In the genomic region with DNA sequence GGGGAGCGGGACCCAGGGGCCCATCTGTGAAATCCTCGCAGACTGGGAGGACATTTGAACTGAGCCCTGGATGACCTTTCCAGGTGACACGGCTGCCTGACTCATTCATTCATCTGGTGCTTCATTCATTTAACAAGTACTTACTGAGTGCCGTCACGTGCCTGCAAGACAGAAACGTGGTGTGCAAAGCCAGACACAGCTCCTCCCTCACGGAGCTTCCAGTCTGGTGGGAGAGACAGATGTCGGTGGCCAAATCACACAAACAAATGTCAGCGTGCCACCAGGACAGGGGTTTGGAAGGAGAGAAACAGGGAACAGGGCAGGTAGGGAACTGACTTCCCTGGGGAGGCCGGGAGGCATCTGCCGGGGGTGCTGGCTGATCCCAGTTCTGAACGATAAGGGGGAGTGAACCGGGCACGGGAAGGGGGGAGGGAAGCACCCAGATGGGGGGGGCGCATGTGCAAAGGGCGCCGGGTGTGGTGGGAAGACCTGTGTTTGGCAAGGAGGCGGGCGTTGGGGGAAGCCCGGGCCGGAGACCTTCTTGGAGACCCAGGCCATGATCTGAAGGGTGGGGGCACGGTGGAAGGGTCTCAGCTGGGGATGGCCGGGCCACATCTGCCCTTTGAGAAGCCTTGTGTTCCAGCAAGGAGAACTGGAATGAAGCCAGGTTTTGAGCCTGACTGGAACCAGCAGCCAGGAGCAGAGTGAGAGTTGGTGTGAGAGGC, we compare ENCODE assay signal across 1 cellular context.
TF ChIP-seq lines count a peak whose summit lies in the region.

No MANE protein-coding gene starts in this region.

TF ChIP-seq in HepG2, 621 proteins besides CTCF, POLR2A, EP300 and RAD21 (continued from another document and continues in another):
- TF ChIP-seq, protein P1, sequence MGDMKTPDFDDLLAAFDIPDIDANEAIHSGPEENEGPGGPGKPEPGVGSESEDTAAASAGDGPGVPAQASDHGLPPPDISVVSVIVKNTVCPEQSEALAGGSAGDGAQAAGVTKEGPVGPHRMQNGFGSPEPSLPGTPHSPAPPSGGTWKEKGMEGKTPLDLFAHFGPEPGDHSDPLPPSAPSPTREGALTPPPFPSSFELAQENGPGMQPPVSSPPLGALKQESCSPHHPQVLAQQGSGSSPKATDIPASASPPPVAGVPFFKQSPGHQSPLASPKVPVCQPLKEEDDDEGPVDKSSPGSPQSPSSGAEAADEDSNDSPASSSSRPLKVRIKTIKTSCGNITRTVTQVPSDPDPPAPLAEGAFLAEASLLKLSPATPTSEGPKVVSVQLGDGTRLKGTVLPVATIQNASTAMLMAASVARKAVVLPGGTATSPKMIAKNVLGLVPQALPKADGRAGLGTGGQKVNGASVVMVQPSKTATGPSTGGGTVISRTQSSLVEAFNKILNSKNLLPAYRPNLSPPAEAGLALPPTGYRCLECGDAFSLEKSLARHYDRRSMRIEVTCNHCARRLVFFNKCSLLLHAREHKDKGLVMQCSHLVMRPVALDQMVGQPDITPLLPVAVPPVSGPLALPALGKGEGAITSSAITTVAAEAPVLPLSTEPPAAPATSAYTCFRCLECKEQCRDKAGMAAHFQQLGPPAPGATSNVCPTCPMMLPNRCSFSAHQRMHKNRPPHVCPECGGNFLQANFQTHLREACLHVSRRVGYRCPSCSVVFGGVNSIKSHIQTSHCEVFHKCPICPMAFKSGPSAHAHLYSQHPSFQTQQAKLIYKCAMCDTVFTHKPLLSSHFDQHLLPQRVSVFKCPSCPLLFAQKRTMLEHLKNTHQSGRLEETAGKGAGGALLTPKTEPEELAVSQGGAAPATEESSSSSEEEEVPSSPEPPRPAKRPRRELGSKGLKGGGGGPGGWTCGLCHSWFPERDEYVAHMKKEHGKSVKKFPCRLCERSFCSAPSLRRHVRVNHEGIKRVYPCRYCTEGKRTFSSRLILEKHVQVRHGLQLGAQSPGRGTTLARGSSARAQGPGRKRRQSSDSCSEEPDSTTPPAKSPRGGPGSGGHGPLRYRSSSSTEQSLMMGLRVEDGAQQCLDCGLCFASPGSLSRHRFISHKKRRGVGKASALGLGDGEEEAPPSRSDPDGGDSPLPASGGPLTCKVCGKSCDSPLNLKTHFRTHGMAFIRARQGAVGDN (CRISPR knock-in tag; IDR thresholded peaks at IDR 0.05), result peak; percentile 76
- 0 out of 2 replicates have a peak, but pooled peaks have one; percentile 44 for TF ChIP-seq GLI4 (CRISPR knock-in tag; IDR thresholded peaks at IDR 0.05; ENCODE audit: borderline replicate concordance)
- peak; percentile 30 for TF ChIP-seq SKI (IDR thresholded peaks at IDR 0.05; ENCODE audit: partially characterized antibody)
- TF ChIP-seq GABPB1 (CRISPR knock-in tag; IDR thresholded peaks at IDR 0.05), result peak; percentile 23; the same call in 1 of the 2 replicates
- 0 out of 2 replicates have a peak, but pooled peaks have one; percentile 26 for TF ChIP-seq NR2C2 (CRISPR knock-in tag; IDR thresholded peaks at IDR 0.05; ENCODE audit: borderline replicate concordance)
- TF ChIP-seq MAFF (IDR thresholded peaks at IDR 0.05; ENCODE audit: low read depth, low read length), result no peak
- TF ChIP-seq MXI1 (IDR thresholded peaks at IDR 0.05; ENCODE audit: borderline replicate concordance, low read depth, low read length), result peak; percentile 26; the same call in 1 of the 3 replicates
- TF ChIP-seq, protein P2, sequence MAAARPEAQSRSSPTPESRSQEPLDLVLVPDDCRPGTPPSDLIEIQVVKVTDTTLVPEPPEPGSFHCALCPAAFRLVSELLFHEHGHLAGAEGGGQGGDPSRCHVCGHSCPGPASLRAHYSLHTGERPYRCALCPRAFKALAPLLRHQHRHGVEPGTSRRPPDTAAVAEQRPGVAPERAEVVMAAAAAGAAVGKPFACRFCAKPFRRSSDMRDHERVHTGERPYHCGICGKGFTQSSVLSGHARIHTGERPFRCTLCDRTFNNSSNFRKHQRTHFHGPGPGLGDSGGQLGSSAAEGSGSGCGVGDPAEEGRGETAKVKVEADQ (CRISPR knock-in tag; IDR thresholded peaks at IDR 0.05; ENCODE audit: borderline replicate concordance), result peak; percentile 82; the same call in 1 of the 2 replicates
- TF ChIP-seq ZNF7 (CRISPR knock-in tag; IDR thresholded peaks at IDR 0.05), result 0 out of 2 replicates have a peak, but pooled peaks have one; percentile 19
- peak; percentile 94 for TF ChIP-seq ZSCAN21 (CRISPR knock-in tag; IDR thresholded peaks at IDR 0.05; ENCODE audit: borderline replicate concordance)
- peak; percentile 49; the same call in 1 of the 2 replicates for TF ChIP-seq MYC (CRISPR knock-in tag; IDR thresholded peaks at IDR 0.05; ENCODE audit: borderline replicate concordance)
- 0 out of 2 replicates have a peak, but pooled peaks have one; percentile 38 for TF ChIP-seq FOXC1 (CRISPR knock-in tag; IDR thresholded peaks at IDR 0.05; ENCODE audit: borderline replicate concordance)
- TF ChIP-seq SAP130 (CRISPR knock-in tag; IDR thresholded peaks at IDR 0.05; ENCODE audit: low read depth), result peak; percentile 47; the same call in 1 of the 2 replicates
- no peak for TF ChIP-seq ZNF382 (CRISPR knock-in tag; IDR thresholded peaks at IDR 0.05; ENCODE audit: borderline replicate concordance)
- 0 out of 2 replicates have a peak, but pooled peaks have one; percentile 40 for TF ChIP-seq ZNF274 (CRISPR knock-in tag; IDR thresholded peaks at IDR 0.05)
- TF ChIP-seq ZFY (CRISPR knock-in tag; IDR thresholded peaks at IDR 0.05), result peak; percentile 27; the same call in 1 of the 2 replicates
- TF ChIP-seq SRF (IDR thresholded peaks at IDR 0.05; ENCODE audit: low read depth, low read length), result no peak
- TF ChIP-seq, protein P3, sequence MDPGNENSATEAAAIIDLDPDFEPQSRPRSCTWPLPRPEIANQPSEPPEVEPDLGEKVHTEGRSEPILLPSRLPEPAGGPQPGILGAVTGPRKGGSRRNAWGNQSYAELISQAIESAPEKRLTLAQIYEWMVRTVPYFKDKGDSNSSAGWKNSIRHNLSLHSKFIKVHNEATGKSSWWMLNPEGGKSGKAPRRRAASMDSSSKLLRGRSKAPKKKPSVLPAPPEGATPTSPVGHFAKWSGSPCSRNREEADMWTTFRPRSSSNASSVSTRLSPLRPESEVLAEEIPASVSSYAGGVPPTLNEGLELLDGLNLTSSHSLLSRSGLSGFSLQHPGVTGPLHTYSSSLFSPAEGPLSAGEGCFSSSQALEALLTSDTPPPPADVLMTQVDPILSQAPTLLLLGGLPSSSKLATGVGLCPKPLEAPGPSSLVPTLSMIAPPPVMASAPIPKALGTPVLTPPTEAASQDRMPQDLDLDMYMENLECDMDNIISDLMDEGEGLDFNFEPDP (CRISPR knock-in tag; conservative IDR thresholded peaks at IDR 0.05), result no peak
- TF ChIP-seq NCOA2 (CRISPR knock-in tag; IDR thresholded peaks at IDR 0.05), result no peak
- TF ChIP-seq, protein P4, sequence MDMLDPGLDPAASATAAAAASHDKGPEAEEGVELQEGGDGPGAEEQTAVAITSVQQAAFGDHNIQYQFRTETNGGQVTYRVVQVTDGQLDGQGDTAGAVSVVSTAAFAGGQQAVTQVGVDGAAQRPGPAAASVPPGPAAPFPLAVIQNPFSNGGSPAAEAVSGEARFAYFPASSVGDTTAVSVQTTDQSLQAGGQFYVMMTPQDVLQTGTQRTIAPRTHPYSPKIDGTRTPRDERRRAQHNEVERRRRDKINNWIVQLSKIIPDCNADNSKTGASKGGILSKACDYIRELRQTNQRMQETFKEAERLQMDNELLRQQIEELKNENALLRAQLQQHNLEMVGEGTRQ (IDR thresholded peaks at IDR 0.05; ENCODE audit: low read depth, low read length), result peak; percentile 79
- TF ChIP-seq, protein P4 (CRISPR knock-in tag; IDR thresholded peaks at IDR 0.05; ENCODE audit: borderline replicate concordance), result peak; percentile 78; the same call in 1 of the 2 replicates
- TF ChIP-seq, protein P5, sequence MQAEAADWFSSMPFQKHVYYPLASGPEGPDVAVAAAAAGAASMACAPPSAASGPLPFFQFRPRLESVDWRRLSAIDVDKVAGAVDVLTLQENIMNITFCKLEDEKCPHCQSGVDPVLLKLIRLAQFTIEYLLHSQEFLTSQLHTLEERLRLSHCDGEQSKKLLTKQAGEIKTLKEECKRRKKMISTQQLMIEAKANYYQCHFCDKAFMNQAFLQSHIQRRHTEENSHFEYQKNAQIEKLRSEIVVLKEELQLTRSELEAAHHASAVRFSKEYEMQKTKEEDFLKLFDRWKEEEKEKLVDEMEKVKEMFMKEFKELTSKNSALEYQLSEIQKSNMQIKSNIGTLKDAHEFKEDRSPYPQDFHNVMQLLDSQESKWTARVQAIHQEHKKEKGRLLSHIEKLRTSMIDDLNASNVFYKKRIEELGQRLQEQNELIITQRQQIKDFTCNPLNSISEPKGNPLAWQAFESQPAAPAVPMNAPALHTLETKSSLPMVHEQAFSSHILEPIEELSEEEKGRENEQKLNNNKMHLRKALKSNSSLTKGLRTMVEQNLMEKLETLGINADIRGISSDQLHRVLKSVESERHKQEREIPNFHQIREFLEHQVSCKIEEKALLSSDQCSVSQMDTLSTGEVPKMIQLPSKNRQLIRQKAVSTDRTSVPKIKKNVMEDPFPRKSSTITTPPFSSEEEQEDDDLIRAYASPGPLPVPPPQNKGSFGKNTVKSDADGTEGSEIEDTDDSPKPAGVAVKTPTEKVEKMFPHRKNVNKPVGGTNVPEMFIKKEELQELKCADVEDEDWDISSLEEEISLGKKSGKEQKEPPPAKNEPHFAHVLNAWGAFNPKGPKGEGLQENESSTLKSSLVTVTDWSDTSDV (CRISPR knock-in tag; IDR thresholded peaks at IDR 0.05), result 0 out of 2 replicates have a peak, but pooled peaks have one; percentile 34
- TF ChIP-seq NFYB (CRISPR knock-in tag; IDR thresholded peaks at IDR 0.05), result no peak
- no peak for TF ChIP-seq WIZ (CRISPR knock-in tag; IDR thresholded peaks at IDR 0.05)
- 0 out of 2 replicates have a peak, but pooled peaks have one; percentile 27 for TF ChIP-seq MTA1 (CRISPR knock-in tag; IDR thresholded peaks at IDR 0.05; ENCODE audit: borderline replicate concordance)
- TF ChIP-seq NFKB2 (CRISPR knock-in tag; IDR thresholded peaks at IDR 0.05; ENCODE audit: borderline replicate concordance), result peak; percentile 55; the same call in 1 of the 2 replicates
- TF ChIP-seq, protein P6, sequence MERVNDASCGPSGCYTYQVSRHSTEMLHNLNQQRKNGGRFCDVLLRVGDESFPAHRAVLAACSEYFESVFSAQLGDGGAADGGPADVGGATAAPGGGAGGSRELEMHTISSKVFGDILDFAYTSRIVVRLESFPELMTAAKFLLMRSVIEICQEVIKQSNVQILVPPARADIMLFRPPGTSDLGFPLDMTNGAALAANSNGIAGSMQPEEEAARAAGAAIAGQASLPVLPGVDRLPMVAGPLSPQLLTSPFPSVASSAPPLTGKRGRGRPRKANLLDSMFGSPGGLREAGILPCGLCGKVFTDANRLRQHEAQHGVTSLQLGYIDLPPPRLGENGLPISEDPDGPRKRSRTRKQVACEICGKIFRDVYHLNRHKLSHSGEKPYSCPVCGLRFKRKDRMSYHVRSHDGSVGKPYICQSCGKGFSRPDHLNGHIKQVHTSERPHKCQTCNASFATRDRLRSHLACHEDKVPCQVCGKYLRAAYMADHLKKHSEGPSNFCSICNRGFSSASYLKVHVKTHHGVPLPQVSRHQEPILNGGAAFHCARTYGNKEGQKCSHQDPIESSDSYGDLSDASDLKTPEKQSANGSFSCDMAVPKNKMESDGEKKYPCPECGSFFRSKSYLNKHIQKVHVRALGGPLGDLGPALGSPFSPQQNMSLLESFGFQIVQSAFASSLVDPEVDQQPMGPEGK (CRISPR knock-in tag; IDR thresholded peaks at IDR 0.05), result peak; percentile 72; the same call in 1 of the 2 replicates
- 0 out of 2 replicates have a peak, but pooled peaks have one; percentile 53 for TF ChIP-seq ZNF724P (CRISPR knock-in tag; IDR thresholded peaks at IDR 0.05; ENCODE audit: borderline replicate concordance)
- peak; percentile 32; the same call in 1 of the 2 replicates for TF ChIP-seq RXRA (CRISPR knock-in tag; IDR thresholded peaks at IDR 0.05)
- TF ChIP-seq ZNF550 (CRISPR knock-in tag; IDR thresholded peaks at IDR 0.05; ENCODE audit: borderline replicate concordance), result no peak
- peak; percentile 9; the same call in 1 of the 2 replicates for TF ChIP-seq SALL1 (CRISPR knock-in tag; IDR thresholded peaks at IDR 0.05)
- 0 out of 2 replicates have a peak, but pooled peaks have one; percentile 51 for TF ChIP-seq ZNF263 (CRISPR knock-in tag; IDR thresholded peaks at IDR 0.05)
- TF ChIP-seq, protein P7, sequence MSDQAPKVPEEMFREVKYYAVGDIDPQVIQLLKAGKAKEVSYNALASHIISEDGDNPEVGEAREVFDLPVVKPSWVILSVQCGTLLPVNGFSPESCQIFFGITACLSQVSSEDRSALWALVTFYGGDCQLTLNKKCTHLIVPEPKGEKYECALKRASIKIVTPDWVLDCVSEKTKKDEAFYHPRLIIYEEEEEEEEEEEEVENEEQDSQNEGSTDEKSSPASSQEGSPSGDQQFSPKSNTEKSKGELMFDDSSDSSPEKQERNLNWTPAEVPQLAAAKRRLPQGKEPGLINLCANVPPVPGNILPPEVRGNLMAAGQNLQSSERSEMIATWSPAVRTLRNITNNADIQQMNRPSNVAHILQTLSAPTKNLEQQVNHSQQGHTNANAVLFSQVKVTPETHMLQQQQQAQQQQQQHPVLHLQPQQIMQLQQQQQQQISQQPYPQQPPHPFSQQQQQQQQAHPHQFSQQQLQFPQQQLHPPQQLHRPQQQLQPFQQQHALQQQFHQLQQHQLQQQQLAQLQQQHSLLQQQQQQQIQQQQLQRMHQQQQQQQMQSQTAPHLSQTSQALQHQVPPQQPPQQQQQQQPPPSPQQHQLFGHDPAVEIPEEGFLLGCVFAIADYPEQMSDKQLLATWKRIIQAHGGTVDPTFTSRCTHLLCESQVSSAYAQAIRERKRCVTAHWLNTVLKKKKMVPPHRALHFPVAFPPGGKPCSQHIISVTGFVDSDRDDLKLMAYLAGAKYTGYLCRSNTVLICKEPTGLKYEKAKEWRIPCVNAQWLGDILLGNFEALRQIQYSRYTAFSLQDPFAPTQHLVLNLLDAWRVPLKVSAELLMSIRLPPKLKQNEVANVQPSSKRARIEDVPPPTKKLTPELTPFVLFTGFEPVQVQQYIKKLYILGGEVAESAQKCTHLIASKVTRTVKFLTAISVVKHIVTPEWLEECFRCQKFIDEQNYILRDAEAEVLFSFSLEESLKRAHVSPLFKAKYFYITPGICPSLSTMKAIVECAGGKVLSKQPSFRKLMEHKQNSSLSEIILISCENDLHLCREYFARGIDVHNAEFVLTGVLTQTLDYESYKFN (CRISPR knock-in tag; conservative IDR thresholded peaks at IDR 0.05), result 0 out of 2 replicates have a peak, but pooled peaks have one; percentile 21
- no peak for TF ChIP-seq TBP (CRISPR knock-in tag; IDR thresholded peaks at IDR 0.05)
- TF ChIP-seq NR2F6 (IDR thresholded peaks at IDR 0.05), result peak; percentile 60
- TF ChIP-seq NR2F6 (CRISPR knock-in tag; IDR thresholded peaks at IDR 0.05), result peak; percentile 73
- TF ChIP-seq BHLHE40 (IDR thresholded peaks at IDR 0.05; ENCODE audit: low read length), result peak; percentile 95
